In the genomic region with DNA sequence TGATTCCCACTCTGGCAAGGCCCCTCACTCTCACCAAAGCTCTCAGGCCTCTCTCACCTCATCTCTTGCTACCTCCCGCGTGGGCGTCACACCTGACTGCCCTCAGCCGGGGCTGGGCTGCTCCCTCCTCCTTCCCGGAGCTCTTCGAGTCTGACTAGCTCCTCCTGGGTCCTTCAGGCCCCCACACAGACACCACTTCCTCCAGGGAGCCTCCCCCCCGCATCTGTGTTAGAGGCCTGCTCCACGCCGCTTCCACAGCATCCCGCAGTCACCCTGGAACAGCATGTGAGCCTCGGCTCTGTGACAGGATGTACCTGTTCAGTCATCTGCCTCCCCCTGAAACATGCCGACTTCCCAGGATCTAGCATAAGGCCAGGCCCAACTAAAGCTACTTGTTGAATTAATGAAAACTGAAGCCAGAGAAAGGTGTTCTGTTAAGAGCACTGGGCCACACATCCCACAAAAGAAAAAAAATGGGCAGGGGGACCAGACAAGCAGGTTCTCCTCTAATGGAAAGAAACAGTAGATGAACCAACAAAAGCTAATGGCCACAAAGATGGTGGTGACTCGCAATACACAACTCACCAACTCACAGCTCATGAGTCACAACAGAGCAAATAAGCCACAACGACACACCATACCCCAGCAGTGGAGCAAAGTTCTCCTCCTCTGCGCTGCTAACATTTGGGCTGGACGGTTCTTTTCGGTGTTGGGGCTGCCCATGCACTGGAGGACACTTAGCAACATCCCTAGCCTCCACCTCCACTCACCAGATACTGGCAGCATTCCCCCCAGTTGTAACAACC, we compare ENCODE assay signal across 8 cellular contexts. TPM values are rescaled to one million over a fixed set of nuclear protein-coding genes. Genes with fewer than 3 reads are reported as not detected.
DNase-seq lines count a peak whose midpoint lies in the region; ATAC-seq and TF ChIP-seq lines count a peak whose summit lies in the region.

No MANE protein-coding gene starts in this region.

- no peak for DNase-seq in AG04450 (ENCODE audit: low read depth, low spot score)
- peak; percentile 75 for DNase-seq in activated CD4-positive, alpha-beta T cell treated with anti-CD3 and anti-CD28 coated beads for 48 hours
- DNase-seq in esophagus squamous epithelium (lab: John Stamatoyannopoulos, UW): no peak
- DNase-seq in stimulated activated CD4-positive, alpha-beta T cell treated with anti-CD3 and anti-CD28 coated beads, Interleukin-15, amount 100 ng/mL, for 48 hours (ENCODE audit: low read depth in 2 of 2): peak; percentile 44 to 56
- DNase-seq in ovary: no peak
- DNase-seq in GM20000 (ENCODE audit: low spot score): no peak

- no peak for TF ChIP-seq EP300 in ovary (IDR thresholded peaks at IDR 0.05)

- H3K4me3 ChIP-seq in AG04450 (ENCODE audit: low read depth, low read length): peak overlapping the region; percentile 87; the same call in 1 of the 2 replicates
- no peak overlapping the region for H3K4me3 ChIP-seq in HEK293 (ENCODE audit: low read depth, low read length)
- H3K4me3 ChIP-seq in esophagus squamous epithelium: peak overlapping the region in 3 of 4 donors; percentile 10 to 99 (median 98)
- no peak overlapping the region for H3K4me3 ChIP-seq in ovary

- 25 to 43% methylated on average over 10 to 13 of the region's 17 CpGs for WGBS in esophagus squamous epithelium, 2 donors
- WGBS in ovary, 3 donors: 55 to 59% (median 57%) methylated on average over 17 of the region's 17 CpGs

- H3K4me1 ChIP-seq in HEK293 (ENCODE audit: control insufficient read depth, insufficient read depth, low read length): peaks cover 28% of the 10 kb centered on the region
- peaks cover 64 to 84% (median 70%) of the 10 kb centered on the region in 3 donors for H3K4me1 ChIP-seq in esophagus squamous epithelium
- H3K4me1 ChIP-seq in ovary (ENCODE audit: insufficient read depth): peaks cover 18% of the 10 kb centered on the region

- H3K27ac ChIP-seq in AG04450 (ENCODE audit: low read depth, low read length): peak overlapping the region; percentile 3
- no peak overlapping the region for H3K27ac ChIP-seq in HEK293 (ENCODE audit: extremely low read depth, low read depth, low read length)
- peak overlapping the region; percentile 56 to 98 (median 80) for H3K27ac ChIP-seq in esophagus squamous epithelium
- no peak overlapping the region for H3K27ac ChIP-seq in ovary

- TF ChIP-seq CTCF in AG04450 (IDR thresholded peaks at IDR 0.05; ENCODE audit: low read depth, low read length) (no peak), HEK293 (tag by site-specific recombination; IDR thresholded peaks at IDR 0.05) (no peak), esophagus squamous epithelium (IDR thresholded peaks at IDR 0.05) (no peak), ovary (IDR thresholded peaks at IDR 0.05) (no peak), GM20000 (IDR thresholded peaks at IDR 0.05; ENCODE audit: extremely low read depth, missing control alignments) (no peak)

- POLR2A ChIA-PET in AG04450 (lab: Yijun Ruan, JAX) (interaction anchor here (2.4 kb wide), 1 partner anchor 152 kb away, joined by 7 read pairs; the partner anchor contains the start of gene UBE2S), HEK293 (lab: Yijun Ruan, JAX) (interaction anchor here (0.5 to 1.5 kb wide), 5 partner anchors 24 to 152 kb away, joined by 3 to 4 read pairs (median 4); partner anchors contain the start of genes HSPBP1 and UBE2S)

- H3K9me3 ChIP-seq in AG04450 (ENCODE audit: control insufficient read depth, insufficient read depth, low read length) (no peaks in the 10 kb centered on the region; the same call in 1 of the 2 replicates), HEK293 (ENCODE audit: control insufficient read depth, insufficient read depth, low read depth, low read length) (no peaks in the 10 kb centered on the region), esophagus squamous epithelium (no peaks in the 10 kb centered on the region), ovary (no peaks in the 10 kb centered on the region)

- no peaks in the 10 kb centered on the region for H3K27me3 ChIP-seq in AG04450 (ENCODE audit: control insufficient read depth, insufficient read depth, low read length)
- no peaks in the 10 kb centered on the region for H3K27me3 ChIP-seq in esophagus squamous epithelium
- no peaks in the 10 kb centered on the region for H3K27me3 ChIP-seq in ovary

- CTCF ChIA-PET in AG04450 (lab: Charles Lee) (interaction anchor here (0.7 to 1.2 kb wide), 3 partner anchors 115 to 248 kb away, joined by 3 to 5 read pairs (median 4); no protein-coding TSS in a partner anchor), HEK293 (lab: Yijun Ruan, JAX) (interaction anchor here (0.6 to 2.2 kb wide), 3 partner anchors 115 to 425 kb away, joined by 3 to 7 read pairs (median 3); no protein-coding TSS in a partner anchor)

- H3K36me3 ChIP-seq in HEK293 (ENCODE audit: control insufficient read depth in 2 of 2, insufficient read depth in 1 of 2, low read length in 2 of 2) (peaks cover 0 to 36% of the 10 kb centered on the region in 2 experiments; a peak in 2 of 3 replicates), esophagus squamous epithelium (no peaks in the 10 kb centered on the region), ovary (no peaks in the 10 kb centered on the region)

- ATAC-seq in GM18502 (IDR thresholded peaks at IDR 0.05; ENCODE audit: poor library complexity, unreplicated experiment): no peak

- intact Hi-C loops in esophagus squamous epithelium (cut with DNase I) (no loop called here), ovary (cut with DNase I) (loop anchor here in 1 of 4 donors (5.0 kb wide), 1 partner anchor 139 kb away; the partner anchor contains the start of gene PPP1R12C)

- TF ChIP-seq POLR2A in esophagus squamous epithelium (IDR thresholded peaks at IDR 0.05): no peak
- TF ChIP-seq POLR2A in ovary (IDR thresholded peaks at IDR 0.05): no peak

TF ChIP-seq in HEK293, 187 proteins besides CTCF, POLR2A, EP300 and RAD21:
- TF ChIP-seq SCRT1 (tag by site-specific recombination; IDR thresholded peaks at IDR 0.05; ENCODE audit: borderline replicate concordance) (peak; percentile 74), ZNF202 (tag by site-specific recombination; IDR thresholded peaks at IDR 0.05; ENCODE audit: borderline replicate concordance) (no peak), SCRT2 (tag by site-specific recombination; IDR thresholded peaks at IDR 0.05) (peak; percentile 92), ZNF423 (tag by site-specific recombination; IDR thresholded peaks at IDR 0.05) (no peak), GLIS1 (tag by site-specific recombination; IDR thresholded peaks at IDR 0.05) (peak; percentile 81), ZFHX2 (tag by site-specific recombination; conservative IDR thresholded peaks at IDR 0.05) (peak; percentile 25; the same call in 1 of the 2 replicates), MYNN (tag by site-specific recombination; IDR thresholded peaks at IDR 0.05; ENCODE audit: borderline replicate concordance) (no peak), ZNF335 (tag by site-specific recombination; conservative IDR thresholded peaks at IDR 0.05) (peak; percentile 92), ZIC2 (tag by site-specific recombination; IDR thresholded peaks at IDR 0.05) (peak; percentile 10; the same call in 1 of the 2 replicates)

RNA-seq across cellular contexts. Expression of gene PPP6R1, which starts 3.0 kb away (rescaled TPM):
- polyA plus RNA-seq in AG04450 (2011; rRNA removed): 24.5 and 30.1 TPM in 2 replicates
- 43.4 and 48.2 TPM in 2 replicates for polyA minus RNA-seq in AG04450 (2011; rRNA and poly(A)+ RNA removed)
- 10 to 100 TPM; 30.6 to 59.2 (median 47.4) TPM for total RNA-seq in esophagus squamous epithelium
- total RNA-seq in ovary: 10 to 100 TPM; 14.1 to 52.2 (median 46.3) TPM
- polyA plus RNA-seq in ovary: 10 to 100 TPM; 21.3 to 26.9 TPM

RNA-seq across cellular contexts. Expression of gene HSPBP1, which starts 24.1 kb away (rescaled TPM):
- 18.5 and 27.4 TPM in 2 replicates for polyA plus RNA-seq in AG04450 (2011; rRNA removed)
- polyA minus RNA-seq in AG04450 (2011; rRNA and poly(A)+ RNA removed): 11.1 and 11.6 TPM in 2 replicates
- total RNA-seq in esophagus squamous epithelium: 10 to 100 TPM; 27.1 to 40.7 (median 32.4) TPM
- 10 to 100 TPM; 20.5 to 40.7 (median 31.8) TPM for total RNA-seq in ovary
- polyA plus RNA-seq in ovary: 10 to 100 TPM in 1 of 2 donors, 1 to 10 TPM in 1; 3.6 to 36.5 TPM

RNA-seq across cellular contexts. Expression of gene TMEM86B, which starts 27.3 kb away (rescaled TPM):
- polyA plus RNA-seq in AG04450 (2011; rRNA removed) (0.87 and 1.2 TPM in 2 replicates), ovary (1 to 10 TPM in 1 of 2 donors, not detected in 1; 3.0 TPM)
- polyA minus RNA-seq in AG04450 (2011; rRNA and poly(A)+ RNA removed): 0.83 and 1.1 TPM in 2 replicates
- total RNA-seq in esophagus squamous epithelium (1 to 10 TPM in 3 of 4 donors, not detected in 1; 1.1 to 3.6 (median 2.2) TPM), ovary (1 to 10 TPM; 2.6 to 4.9 (median 3.5) TPM)

RNA-seq across cellular contexts. Expression of gene BRSK1, which starts 28.0 kb away (rescaled TPM):
- polyA plus RNA-seq in AG04450 (2011; rRNA removed) (9.5 and 11.2 TPM in 2 replicates), ovary (1 to 10 TPM; 2.3 to 5.0 TPM)
- 6.7 and 11.6 TPM in 2 replicates for polyA minus RNA-seq in AG04450 (2011; rRNA and poly(A)+ RNA removed)
- total RNA-seq in esophagus squamous epithelium (1 to 10 TPM in 1 of 4 donors, under 1 TPM in 1, not detected in 2; 0.73 to 1.1 TPM), ovary (10 to 100 TPM in 1 of 7 donors, 1 to 10 TPM in 6; 1.9 to 11.3 (median 4.8) TPM)

RNA-seq across cellular contexts. Expression of gene PTPRH, which starts 46.5 kb away (rescaled TPM):
- 1.3 and 1.9 TPM in 2 replicates for polyA plus RNA-seq in AG04450 (2011; rRNA removed)
- polyA minus RNA-seq in AG04450 (2011; rRNA and poly(A)+ RNA removed): 4.1 and 5.3 TPM in 2 replicates
- 1 to 10 TPM in 3 of 4 donors, under 1 TPM in 1; 0.57 to 2.0 (median 1.3) TPM for total RNA-seq in esophagus squamous epithelium
- 1 to 10 TPM in 5 of 7 donors, under 1 TPM in 2; 0.23 to 4.1 (median 1.2) TPM for total RNA-seq in ovary
- 1 to 10 TPM in 1 of 2 donors, under 1 TPM in 1; 0.45 to 4.6 TPM for polyA plus RNA-seq in ovary

Comparison
In these comparisons a context has a peak if more than half of its experiments do, and no peak if none do; other contexts are left out.
1. DNase-seq: peak in activated CD4-positive, alpha-beta T cell treated with anti-CD3 and anti-CD28 coated beads for 48 hours (single experiment) and stimulated activated CD4-positive, alpha-beta T cell treated with anti-CD3 and anti-CD28 coated beads, Interleukin-15, amount 100 ng/mL, for 48 hours (2 of 2); none in AG04450 (single experiment), esophagus squamous epithelium (single experiment), ovary (0 of 5) and GM20000 (single experiment).
2. H3K27ac ChIP-seq: peak in AG04450 (single experiment) and esophagus squamous epithelium (4 of 4); none in HEK293 (single experiment) and ovary (0 of 2).
3. H3K4me3 ChIP-seq: peak in AG04450 (single experiment) and esophagus squamous epithelium (3 of 4); none in HEK293 (single experiment) and ovary (single experiment).